In genomic region chr5:74684900-74685851, GRCh38 we compare ENCODE assay signal across 8 cellular contexts. TPM values are rescaled to one million over a fixed set of nuclear protein-coding genes. Genes with fewer than 3 reads are reported as not detected.
A peak's percentile ranks its signal among the peaks of the same experiment; 100 is the strongest.
DNase-seq lines count a peak whose midpoint lies in the region; ATAC-seq and TF ChIP-seq lines count a peak whose summit lies in the region.

Gene HEXB (plus strand): TSS chr5:74685233. CDS start chr5:74685261, 28 bp downstream.

- peaks cover 16% of the 10 kb centered on the region for H3K4me1 ChIP-seq in suprapubic skin

- no peaks in the 10 kb centered on the region for H3K27me3 Mint-ChIP-seq in activated naive CD4-positive, alpha-beta T cell treated with anti-CD3 and anti-CD28 coated beads, Interleukin-2, amount 50 U/mL, for 24 hours

- peak within 1 kb of the TSS; percentile 91 for H3K4me3 ChIP-seq in suprapubic skin

- H3K27ac Mint-ChIP-seq in activated naive CD4-positive, alpha-beta T cell treated with anti-CD3 and anti-CD28 coated beads, Interleukin-2, amount 50 U/mL, for 24 hours, result peak within 1 kb of the TSS; percentile 46

- H3K27ac ChIP-seq in KOPT-K1 (ENCODE audit: low read depth, low read length, poor library complexity, severe bottlenecking) (peak within 1 kb of the TSS; percentile 64), suprapubic skin (peak within 1 kb of the TSS; percentile 87)

- peaks cover 1% of the 10 kb centered on the region for H3K36me3 Mint-ChIP-seq in activated naive CD4-positive, alpha-beta T cell treated with anti-CD3 and anti-CD28 coated beads, Interleukin-2, amount 50 U/mL, for 24 hours

- peak in 1 of 2 donors; percentile 74 for TF ChIP-seq POLR2A in suprapubic skin (IDR thresholded peaks at IDR 0.05)

- H3K4me1 Mint-ChIP-seq in activated naive CD4-positive, alpha-beta T cell treated with anti-CD3 and anti-CD28 coated beads, Interleukin-2, amount 50 U/mL, for 24 hours, result peaks cover 28% of the 10 kb centered on the region

- no peaks in the 10 kb centered on the region for H3K27me3 ChIP-seq in suprapubic skin

- DNase-seq in G401 (ENCODE audit: low spot score), result peak; percentile 84
- peak; percentile 66 for DNase-seq in SKM-1 (lab: John Stamatoyannopoulos, UW; ENCODE audit: unreplicated experiment)
- no peak for DNase-seq in glomerular endothelial cell (ENCODE audit: extremely low read depth, low read depth, low spot score)
- peak; percentile 67 for DNase-seq in omental fat pad (ENCODE audit: low spot score)
- DNase-seq in suprapubic skin (ENCODE audit: low spot score in 2 of 2), result peak; percentile 93 to 95

- H3K36me3 ChIP-seq in KOPT-K1 (ENCODE audit: insufficient read depth, low read length), result peaks cover 18% of the 10 kb centered on the region
- peaks cover 12% of the 10 kb centered on the region for H3K36me3 ChIP-seq in suprapubic skin

- TF ChIP-seq CTCF in omental fat pad (IDR thresholded peaks at IDR 0.05) (no peak), suprapubic skin (IDR thresholded peaks at IDR 0.05) (no peak)

- peak within 1 kb of the TSS; percentile 82 for H3K4me3 Mint-ChIP-seq in activated naive CD4-positive, alpha-beta T cell treated with anti-CD3 and anti-CD28 coated beads, Interleukin-2, amount 50 U/mL, for 24 hours

- no peaks in the 10 kb centered on the region for H3K9me3 Mint-ChIP-seq in activated naive CD4-positive, alpha-beta T cell treated with anti-CD3 and anti-CD28 coated beads, Interleukin-2, amount 50 U/mL, for 24 hours

- no peaks in the 10 kb centered on the region for H3K9me3 ChIP-seq in KOPT-K1 (ENCODE audit: insufficient read depth, low read length, poor library complexity, severe bottlenecking)
- no peaks in the 10 kb centered on the region for H3K9me3 ChIP-seq in suprapubic skin

- WGBS in suprapubic skin, result 12% methylated on average over 19 of the region's 78 CpGs

- TF ChIP-seq EP300 in suprapubic skin (IDR thresholded peaks at IDR 0.05), result no peak

- ATAC-seq in GM21737 (IDR thresholded peaks at IDR 0.05; ENCODE audit: unreplicated experiment) (peak; percentile 87), omental fat pad (ENCODE audit: low FRiP score) (peak; percentile 97)

- in situ Hi-C loops in G401 (cut with HindIII; ENCODE audit: low sequenced_read_pairs), result no loop called here

RNA-seq across cellular contexts. Expression of gene HEXB, which starts in this region (rescaled TPM):
- total RNA-seq in G401 (2014; rRNA removed; shearing (Covaris generic)), result 661 and 662 TPM in 2 replicates
- total RNA-seq in glomerular endothelial cell (216 and 234 TPM in 2 replicates), omental fat pad (100 to 1,000 TPM in 3 of 4 donors, 10 to 100 TPM in 1; 94.2 to 204 (median 136) TPM), suprapubic skin (10 to 100 TPM; 46.9 to 85.8 (median 73.8) TPM)
